Comparison of ENCODE assay signal across 8 cellular contexts in the genomic region with DNA sequence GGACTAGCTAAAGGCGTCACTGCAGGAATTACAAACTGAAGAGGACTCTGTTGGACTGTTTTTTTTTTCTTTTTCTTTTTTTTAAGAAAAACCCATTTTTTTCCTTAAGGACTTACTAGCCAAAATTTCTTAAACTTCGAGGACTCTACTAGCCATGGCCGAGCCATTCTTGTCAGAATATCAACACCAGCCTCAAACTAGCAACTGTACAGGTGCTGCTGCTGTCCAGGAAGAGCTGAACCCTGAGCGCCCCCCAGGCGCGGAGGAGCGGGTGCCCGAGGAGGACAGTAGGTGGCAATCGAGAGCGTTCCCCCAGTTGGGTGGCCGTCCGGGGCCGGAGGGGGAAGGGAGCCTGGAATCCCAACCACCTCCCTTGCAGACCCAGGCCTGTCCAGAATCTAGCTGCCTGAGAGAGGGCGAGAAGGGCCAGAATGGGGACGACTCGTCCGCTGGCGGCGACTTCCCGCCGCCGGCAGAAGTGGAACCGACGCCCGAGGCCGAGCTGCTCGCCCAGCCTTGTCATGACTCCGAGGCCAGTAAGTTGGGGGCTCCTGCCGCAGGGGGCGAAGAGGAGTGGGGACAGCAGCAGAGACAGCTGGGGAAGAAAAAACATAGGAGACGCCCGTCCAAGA. TPM values are rescaled to one million over a fixed set of nuclear protein-coding genes. Genes with fewer than 3 reads are reported as not detected.
DNase-seq lines count a peak whose midpoint lies in the region; ATAC-seq and TF ChIP-seq lines count a peak whose summit lies in the region.

No MANE protein-coding gene starts in this region.

- H3K9me3 ChIP-seq in mononuclear cell (ENCODE audit: low read depth, low read length), result no peaks in the 10 kb centered on the region

- no peaks in the 10 kb centered on the region for H3K27me3 Mint-ChIP-seq in IgD-negative memory B cell
- no peaks in the 10 kb centered on the region for H3K27me3 Mint-ChIP-seq in activated T-cell treated with anti-CD3 and anti-CD28 coated beads, Interleukin-2, amount 50 U/mL, for 4 hours (ENCODE audit: low read depth)
- peaks cover 0 to 5% of the 10 kb centered on the region in 2 donors for H3K27me3 Mint-ChIP-seq in stimulated activated naive B cell treated with anti-CD40 and anti-IgM and Interleukin-4, amounts not matched to agents 10 μg/mL and 1 μg/mL and 100 μg/mL, for 72 hours

- H3K27me3 ChIP-seq in mononuclear cell (ENCODE audit: insufficient read depth, low read length), result no peaks in the 10 kb centered on the region

- ATAC-seq in activated T-cell treated with anti-CD3 and anti-CD28 coated beads, Interleukin-2, amount 50 U/mL, for 4 hours, result peak; percentile 13 to 15
- peak; percentile 43 to 44 for ATAC-seq in stimulated activated naive B cell treated with anti-CD40 and anti-IgM and Interleukin-4, amounts not matched to agents 10 μg/mL and 1 μg/mL and 100 μg/mL, for 72 hours (replicated peaks)
- ATAC-seq in HG03457 (IDR thresholded peaks at IDR 0.05; ENCODE audit: unreplicated experiment), result no peak

- peak overlapping the region; percentile 100 for H3K27ac Mint-ChIP-seq in IgD-negative memory B cell
- H3K27ac Mint-ChIP-seq in stimulated activated naive B cell treated with anti-CD40 and anti-IgM and Interleukin-4, amounts not matched to agents 10 μg/mL and 1 μg/mL and 100 μg/mL, for 72 hours, result peak overlapping the region; percentile 100

- H3K9me3 Mint-ChIP-seq in IgD-negative memory B cell, result no peaks in the 10 kb centered on the region
- no peaks in the 10 kb centered on the region for H3K9me3 Mint-ChIP-seq in activated T-cell treated with anti-CD3 and anti-CD28 coated beads, Interleukin-2, amount 50 U/mL, for 4 hours
- H3K9me3 Mint-ChIP-seq in stimulated activated naive B cell treated with anti-CD40 and anti-IgM and Interleukin-4, amounts not matched to agents 10 μg/mL and 1 μg/mL and 100 μg/mL, for 72 hours, result no peaks in the 10 kb centered on the region

- H3K4me1 ChIP-seq in mononuclear cell (ENCODE audit: insufficient read depth, low read length), result peaks cover 63% of the 10 kb centered on the region

- peak; percentile 93 for DNase-seq in OCI-M1 (lab: John Stamatoyannopoulos, UW)
- DNase-seq in activated T-cell treated with anti-CD3 and anti-CD28 coated beads, Interleukin-2, amount 50 U/mL, for 4 hours, result peak; percentile 59
- no peak for DNase-seq in epithelial cell of prostate (ENCODE audit: low read depth, low spot score)
- peak; percentile 75 for DNase-seq in stimulated activated naive B cell treated with anti-CD40 and anti-IgM and Interleukin-4, amounts not matched to agents 10 μg/mL and 1 μg/mL and 100 μg/mL, for 72 hours

- no peaks in the 10 kb centered on the region for H3K36me3 Mint-ChIP-seq in IgD-negative memory B cell
- H3K36me3 Mint-ChIP-seq in activated T-cell treated with anti-CD3 and anti-CD28 coated beads, Interleukin-2, amount 50 U/mL, for 4 hours (ENCODE audit: insufficient read depth), result no peaks in the 10 kb centered on the region
- H3K36me3 Mint-ChIP-seq in stimulated activated naive B cell treated with anti-CD40 and anti-IgM and Interleukin-4, amounts not matched to agents 10 μg/mL and 1 μg/mL and 100 μg/mL, for 72 hours, result peaks cover 16 to 36% of the 10 kb centered on the region in 2 donors

- H3K27ac ChIP-seq in epithelial cell of prostate, result peak overlapping the region; percentile 95

- peak overlapping the region; percentile 96 to 98 (median 98) for H3K4me3 Mint-ChIP-seq in IgD-negative memory B cell
- peak overlapping the region; percentile 98 for H3K4me3 Mint-ChIP-seq in activated T-cell treated with anti-CD3 and anti-CD28 coated beads, Interleukin-2, amount 50 U/mL, for 4 hours
- H3K4me3 Mint-ChIP-seq in stimulated activated naive B cell treated with anti-CD40 and anti-IgM and Interleukin-4, amounts not matched to agents 10 μg/mL and 1 μg/mL and 100 μg/mL, for 72 hours, result peak overlapping the region; percentile 98

- H3K4me1 Mint-ChIP-seq in IgD-negative memory B cell, result peaks cover 33 to 35% (median 33%) of the 10 kb centered on the region in 3 donors
- H3K4me1 Mint-ChIP-seq in activated T-cell treated with anti-CD3 and anti-CD28 coated beads, Interleukin-2, amount 50 U/mL, for 4 hours (ENCODE audit: low read depth), result peaks cover 37% of the 10 kb centered on the region
- peaks cover 32 to 73% of the 10 kb centered on the region in 2 donors for H3K4me1 Mint-ChIP-seq in stimulated activated naive B cell treated with anti-CD40 and anti-IgM and Interleukin-4, amounts not matched to agents 10 μg/mL and 1 μg/mL and 100 μg/mL, for 72 hours

- H3K4me3 ChIP-seq in mononuclear cell (ENCODE audit: low read length), result peak overlapping the region; percentile 64

- TF ChIP-seq CTCF in GM12873 (IDR thresholded peaks at IDR 0.05; ENCODE audit: insufficient read depth, low read depth, low read length, missing control alignments), result peak; percentile 84

RNA-seq across cellular contexts. Expression of a gene that starts 0.9 kb away (rescaled TPM):
- polyA plus RNA-seq in IgD-negative memory B cell, result 3.6 TPM
- 10 to 100 TPM; 49.6 to 60.8 (median 51.3) TPM for total RNA-seq in activated T-cell treated with anti-CD3 and anti-CD28 coated beads, Interleukin-2, amount 50 U/mL, for 4 hours
- 17.9 TPM for total RNA-seq in mononuclear cell

RNA-seq across cellular contexts. Expression of a gene that starts 12.5 kb away (rescaled TPM):
- 6.3 TPM for polyA plus RNA-seq in IgD-negative memory B cell
- 1 to 10 TPM; 5.3 to 7.6 (median 6.2) TPM for total RNA-seq in activated T-cell treated with anti-CD3 and anti-CD28 coated beads, Interleukin-2, amount 50 U/mL, for 4 hours
- total RNA-seq in mononuclear cell, result 3.4 TPM

RNA-seq across cellular contexts. Expression of a gene that starts 13.7 kb away (rescaled TPM):
- polyA plus RNA-seq in IgD-negative memory B cell, result 17.6 TPM
- 1 to 10 TPM; 4.5 to 5.7 (median 4.7) TPM for total RNA-seq in activated T-cell treated with anti-CD3 and anti-CD28 coated beads, Interleukin-2, amount 50 U/mL, for 4 hours
- total RNA-seq in mononuclear cell, result 6.9 TPM

RNA-seq across cellular contexts. Expression of a gene that starts 16.8 kb away (rescaled TPM):
- not detected for polyA plus RNA-seq in IgD-negative memory B cell
- 1 to 10 TPM; 3.5 to 5.5 (median 3.5) TPM for total RNA-seq in activated T-cell treated with anti-CD3 and anti-CD28 coated beads, Interleukin-2, amount 50 U/mL, for 4 hours
- 1.9 TPM for total RNA-seq in mononuclear cell
